In genomic region chr11:1050581-1051355, GRCh38 we compare ENCODE assay signal across 7 cellular contexts. TPM values are rescaled to one million over a fixed set of nuclear protein-coding genes. Genes with fewer than 3 reads are reported as not detected.
A peak's percentile ranks its signal among the peaks of the same experiment; 100 is the strongest.
DNase-seq lines count a peak whose midpoint lies in the region; ATAC-seq and TF ChIP-seq lines count a peak whose summit lies in the region.

No MANE protein-coding gene starts in this region.

- peak; percentile 95 for DNase-seq in GM13977 (ENCODE audit: low spot score)
- DNase-seq in HT-29 (ENCODE audit: low spot score) = peak; percentile 97
- DNase-seq in NOMO-1 treated with DMSO at 0.1 percent for 48 hours (lab: John Stamatoyannopoulos, UW; ENCODE audit: unreplicated experiment) = peak; percentile 60
- peak; percentile 88 for DNase-seq in activated CD8-positive, alpha-beta memory T cell treated with anti-CD3 and anti-CD28 coated beads, Interleukin-2, amount 50 U/mL, for 48 hours
- DNase-seq in natural killer cell = peak; percentile 63
- DNase-seq in stimulated activated naive B cell treated with anti-CD40 and anti-IgM and Interleukin-4, amounts not matched to agents 10 μg/mL and 1 μg/mL and 100 μg/mL, for 72 hours = peak; percentile 71

- no peaks in the 10 kb centered on the region for H3K36me3 Mint-ChIP-seq in natural killer cell
- H3K36me3 Mint-ChIP-seq in stimulated activated naive B cell treated with anti-CD40 and anti-IgM and Interleukin-4, amounts not matched to agents 10 μg/mL and 1 μg/mL and 100 μg/mL, for 72 hours = no peaks in the 10 kb centered on the region

- peaks cover 0 to 7% of the 10 kb centered on the region in 2 donors for H3K27me3 Mint-ChIP-seq in natural killer cell (ENCODE audit: low read depth in 2 of 2)
- peaks cover 32 to 49% of the 10 kb centered on the region in 2 donors for H3K27me3 Mint-ChIP-seq in stimulated activated naive B cell treated with anti-CD40 and anti-IgM and Interleukin-4, amounts not matched to agents 10 μg/mL and 1 μg/mL and 100 μg/mL, for 72 hours

- ATAC-seq in esophagus mucosa (peak; percentile 95), natural killer cell (peak in 2 of 3 donors; percentile 98 to 99)
- ATAC-seq in stimulated activated naive B cell treated with anti-CD40 and anti-IgM and Interleukin-4, amounts not matched to agents 10 μg/mL and 1 μg/mL and 100 μg/mL, for 72 hours (replicated peaks) = peak; percentile 99 to 100

- peaks cover 18% of the 10 kb centered on the region in 2 donors for H3K4me1 Mint-ChIP-seq in natural killer cell
- peaks cover 5 to 6% of the 10 kb centered on the region in 2 donors for H3K4me1 Mint-ChIP-seq in stimulated activated naive B cell treated with anti-CD40 and anti-IgM and Interleukin-4, amounts not matched to agents 10 μg/mL and 1 μg/mL and 100 μg/mL, for 72 hours

- H3K4me3 Mint-ChIP-seq in natural killer cell = no peak overlapping the region
- H3K4me3 Mint-ChIP-seq in stimulated activated naive B cell treated with anti-CD40 and anti-IgM and Interleukin-4, amounts not matched to agents 10 μg/mL and 1 μg/mL and 100 μg/mL, for 72 hours = no peak overlapping the region

- peak; percentile 99 for TF ChIP-seq CTCF in GM13977 (IDR thresholded peaks at IDR 0.05; ENCODE audit: extremely low read depth, insufficient read depth, missing control alignments)
- TF ChIP-seq CTCF in natural killer cell (IDR thresholded peaks at IDR 0.05) = peak; percentile 81

- no peak overlapping the region for H3K27ac Mint-ChIP-seq in natural killer cell
- peak overlapping the region; percentile 65 for H3K27ac Mint-ChIP-seq in stimulated activated naive B cell treated with anti-CD40 and anti-IgM and Interleukin-4, amounts not matched to agents 10 μg/mL and 1 μg/mL and 100 μg/mL, for 72 hours

- intact Hi-C loops in natural killer cell (cut with micrococcal nuclease) = loop anchor here (1.0 kb wide), 1 partner anchor 202 kb away; no protein-coding TSS in a partner anchor

- no peaks in the 10 kb centered on the region for H3K9me3 Mint-ChIP-seq in natural killer cell
- no peaks in the 10 kb centered on the region for H3K9me3 Mint-ChIP-seq in stimulated activated naive B cell treated with anti-CD40 and anti-IgM and Interleukin-4, amounts not matched to agents 10 μg/mL and 1 μg/mL and 100 μg/mL, for 72 hours

- in situ Hi-C loops in GM13977 (cut with MboI; ENCODE audit: low pct_unique_long_range_greater_than_20kb, low sequenced_read_pairs, unreplicated experiment) = no loop called here

RNA-seq across cellular contexts. Expression of gene MUC6, which starts 14.2 kb away (rescaled TPM):
- total RNA-seq in HT-29 (2014; rRNA removed; shearing (Covaris generic)) = 0.08 and 0.31 TPM in 2 replicates
- total RNA-seq in esophagus mucosa = not detected
- total RNA-seq in natural killer cell = not detected

RNA-seq across cellular contexts. Expression of gene MUC2, which starts 23.9 kb away (rescaled TPM):
- total RNA-seq in HT-29 (2014; rRNA removed; shearing (Covaris generic)) = 6.9 and 9.1 TPM in 2 replicates
- total RNA-seq in esophagus mucosa = 0.08 TPM
- total RNA-seq in natural killer cell = not detected

Comparison
In these comparisons a context has a peak if more than half of its experiments do, and no peak if none do; other contexts are left out.
1. Peak in every context shown above with its lines: DNase-seq and ATAC-seq.